8 cellular contexts compared by ENCODE assay signal in the genomic region with DNA sequence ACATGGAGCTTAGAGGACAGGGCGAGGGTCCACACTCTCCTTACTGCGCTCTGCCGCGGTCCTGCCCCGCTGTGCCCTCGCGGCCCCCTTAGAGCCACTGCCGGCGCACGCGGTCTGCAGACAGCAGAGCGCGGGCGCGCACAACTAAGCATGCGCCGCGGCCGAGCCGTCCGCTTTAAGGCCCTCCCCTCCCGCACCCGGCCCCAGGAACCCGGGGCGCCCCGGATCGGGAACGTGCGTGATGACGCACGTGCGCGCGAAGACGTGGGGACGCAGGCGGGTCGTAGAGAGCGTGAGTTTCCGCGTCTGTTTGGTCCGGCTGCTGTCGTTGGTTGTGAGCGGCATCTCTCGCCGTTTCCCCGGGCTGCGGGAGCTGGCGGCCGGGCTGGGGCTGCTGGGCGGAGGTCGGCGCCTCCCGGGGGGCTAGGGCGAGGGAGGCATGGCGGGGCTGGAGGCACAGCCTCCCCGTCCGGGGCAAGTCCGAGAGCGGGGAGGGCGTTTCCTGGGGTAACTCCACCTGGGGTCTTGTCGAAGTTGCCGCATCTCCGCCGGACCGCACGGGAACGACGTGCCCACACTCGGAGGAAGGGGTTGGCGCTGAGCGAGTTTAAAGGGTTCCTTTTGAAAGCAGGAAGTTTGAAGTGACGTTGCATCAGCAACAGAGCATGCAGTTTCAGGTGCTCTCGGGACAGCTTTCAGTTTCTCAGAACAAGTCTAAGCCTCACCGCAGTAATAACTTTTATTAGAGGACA. TPM values are rescaled to one million over a fixed set of nuclear protein-coding genes. Genes with fewer than 3 reads are reported as not detected.
A peak's percentile ranks its signal among the peaks of the same experiment; 100 is the strongest.
DNase-seq lines count a peak whose midpoint lies in the region; ATAC-seq and TF ChIP-seq lines count a peak whose summit lies in the region.

A gene with protein sequence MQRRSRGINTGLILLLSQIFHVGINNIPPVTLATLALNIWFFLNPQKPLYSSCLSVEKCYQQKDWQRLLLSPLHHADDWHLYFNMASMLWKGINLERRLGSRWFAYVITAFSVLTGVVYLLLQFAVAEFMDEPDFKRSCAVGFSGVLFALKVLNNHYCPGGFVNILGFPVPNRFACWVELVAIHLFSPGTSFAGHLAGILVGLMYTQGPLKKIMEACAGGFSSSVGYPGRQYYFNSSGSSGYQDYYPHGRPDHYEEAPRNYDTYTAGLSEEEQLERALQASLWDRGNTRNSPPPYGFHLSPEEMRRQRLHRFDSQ (plus strand): TSS at position 259 of the 752 bp plus-strand sequence. CDS start 28,640 bp downstream, outside the sequence.

- H3K4me2 ChIP-seq in BLaER1 treated with 17β-estradiol and CSF1 and Interleukin-3, amounts not matched to agents 10 nM and 100 nM, result peak within 1 kb of the TSS; percentile 76 to 96 (median 91)

- H3K36me3 ChIP-seq in BLaER1 treated with 17β-estradiol and CSF1 and Interleukin-3, amounts not matched to agents 10 nM and 100 nM, result peaks cover 0 to 15% (median 4%) of the 10 kb centered on the region in 11 experiments; a peak in 4 of 22 replicates
- H3K36me3 ChIP-seq in liver (ENCODE audit: control insufficient read depth in 4 of 4, insufficient read depth in 3 of 4, low read depth in 1 of 4, low read length in 3 of 4), result peaks cover 0 to 3% (median 0%) of the 10 kb centered on the region in 4 donors

- TF ChIP-seq RAD21 in liver (IDR thresholded peaks at IDR 0.05), result peak in 1 of 2 donors; percentile 1

- no peaks in the 10 kb centered on the region for H3K27me3 ChIP-seq in BLaER1 treated with 17β-estradiol and CSF1 and Interleukin-3, amounts not matched to agents 10 nM and 100 nM
- H3K27me3 ChIP-seq in liver (ENCODE audit: control insufficient read depth in 4 of 4, insufficient read depth in 4 of 4, low read length in 3 of 4), result no peaks in the 10 kb centered on the region

- peak within 1 kb of the TSS; percentile 91 to 96 (median 93) for H3K27ac ChIP-seq in BLaER1 treated with 17β-estradiol and CSF1 and Interleukin-3, amounts not matched to agents 10 nM and 100 nM
- H3K27ac ChIP-seq in liver (ENCODE audit: low read depth in 1 of 2, low read length in 2 of 2), result peak within 1 kb of the TSS; percentile 99 to 100

- peak within 1 kb of the TSS; percentile 62 to 84 (median 72) for H3K4me3 ChIP-seq in BLaER1 treated with 17β-estradiol and CSF1 and Interleukin-3, amounts not matched to agents 10 nM and 100 nM
- peak within 1 kb of the TSS; percentile 76 to 87 (median 77) for H3K4me3 ChIP-seq in liver (ENCODE audit: low read depth in 1 of 3, low read length in 3 of 3)

- peak; percentile 87 for ATAC-seq in GM19328 (IDR thresholded peaks at IDR 0.05; ENCODE audit: unreplicated experiment)
- peak; percentile 81 for ATAC-seq in HG03520 (IDR thresholded peaks at IDR 0.05; ENCODE audit: unreplicated experiment)

- no peak for TF ChIP-seq CTCF in liver (IDR thresholded peaks at IDR 0.05; ENCODE audit: low read depth, low read length, missing input control)

- no peaks in the 10 kb centered on the region for H4K20me1 ChIP-seq in BLaER1 treated with 17β-estradiol and CSF1 and Interleukin-3, amounts not matched to agents 10 nM and 100 nM

- H3K9me3 ChIP-seq in BLaER1 treated with 17β-estradiol and CSF1 and Interleukin-3, amounts not matched to agents 10 nM and 100 nM (replicated peaks in 1 of 11), result peaks cover 0 to 12% (median 7%) of the 10 kb centered on the region in 11 experiments; a peak in 13 of 22 replicates
- H3K9me3 ChIP-seq in liver (ENCODE audit: control insufficient read depth in 4 of 4, low read length in 3 of 4), result no peaks in the 10 kb centered on the region

- under 1% methylated on average over 75 of the region's 75 CpGs for WGBS in liver

- H3K9ac ChIP-seq in BLaER1 treated with 17β-estradiol and CSF1 and Interleukin-3, amounts not matched to agents 10 nM and 100 nM, result peak within 1 kb of the TSS; percentile 83 to 94 (median 90)
- peak within 1 kb of the TSS; percentile 94 to 98 for H3K9ac ChIP-seq in liver (ENCODE audit: low read depth in 1 of 2, low read length in 2 of 2)

- H3K4me1 ChIP-seq in BLaER1 treated with 17β-estradiol and CSF1 and Interleukin-3, amounts not matched to agents 10 nM and 100 nM, result peaks cover 23 to 35% (median 28%) of the 10 kb centered on the region in 10 experiments
- peaks cover 4 to 18% (median 9%) of the 10 kb centered on the region in 4 donors for H3K4me1 ChIP-seq in liver (ENCODE audit: control insufficient read depth in 4 of 4, insufficient read depth in 4 of 4, low read length in 3 of 4)

- DNase-seq in NCI-H748 treated with DMSO at 0.1 percent for 48 hours (lab: John Stamatoyannopoulos, UW) (peak; percentile 78), dermis microvascular lymphatic vessel endothelial cell (ENCODE audit: low read depth in 2 of 2) (peak; percentile 76 to 95)
- peak; percentile 91 to 92 for DNase-seq in activated CD4-positive, alpha-beta T cell treated with anti-CD3 and anti-CD28 coated beads, Interleukin-2, amount 50 U/mL, for 48 hours
- peak; percentile 95 for DNase-seq in stimulated activated CD4-positive, alpha-beta T cell treated with anti-CD3 and anti-CD28 coated beads, Interleukin-4, amount 100 ng/mL, for 24 hours

TF ChIP-seq in liver, 16 proteins besides CTCF, POLR2A, EP300 and RAD21:
- TF ChIP-seq FOXA1 (IDR thresholded peaks at IDR 0.05), result peak; percentile 27
- TF ChIP-seq FOXA2 (IDR thresholded peaks at IDR 0.05), result no peak
- peak in 1 of 2 donors; percentile 44 for TF ChIP-seq RXRA (IDR thresholded peaks at IDR 0.05)
- peak; percentile 20 to 68 for TF ChIP-seq HNF4A (conservative IDR thresholded peaks at IDR 0.05)
- no peak for TF ChIP-seq NR2F2 (IDR thresholded peaks at IDR 0.05)
- TF ChIP-seq SP1 (IDR thresholded peaks at IDR 0.05), result peak; percentile 64
- TF ChIP-seq YY1 (IDR thresholded peaks at IDR 0.05), result no peak
- TF ChIP-seq EGR1 (IDR thresholded peaks at IDR 0.05; ENCODE audit: low read depth in 2 of 2), result peak in 1 of 2 donors; percentile 41
- TF ChIP-seq, protein P1, sequence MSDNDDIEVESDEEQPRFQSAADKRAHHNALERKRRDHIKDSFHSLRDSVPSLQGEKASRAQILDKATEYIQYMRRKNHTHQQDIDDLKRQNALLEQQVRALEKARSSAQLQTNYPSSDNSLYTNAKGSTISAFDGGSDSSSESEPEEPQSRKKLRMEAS (IDR thresholded peaks at IDR 0.05), result peak; percentile 99
- TF ChIP-seq HNF4G (IDR thresholded peaks at IDR 0.05), result no peak
- peak; percentile 70 for TF ChIP-seq REST (IDR thresholded peaks at IDR 0.05)
- peak in 1 of 2 donors; percentile 72 for TF ChIP-seq GABPA (IDR thresholded peaks at IDR 0.05 in 1 of 2, conservative IDR thresholded peaks at IDR 0.05 in 1 of 2)
- TF ChIP-seq TAF1 (conservative IDR thresholded peaks at IDR 0.05), result peak; percentile 53
- TF ChIP-seq ATF3 (IDR thresholded peaks at IDR 0.05), result peak; percentile 91

RNA-seq across cellular contexts. Expression of the gene that starts here (rescaled TPM):
- total RNA-seq in dermis microvascular lymphatic vessel endothelial cell (4.6 and 7.3 TPM in 2 replicates), liver (10 to 100 TPM; 22.6 to 45.8 TPM)
- polyA plus RNA-seq in liver, result 1 to 10 TPM; 8.5 to 9.6 TPM

Comparison
In these comparisons a context has a peak if more than half of its experiments do, and no peak if none do; other contexts are left out.
1. Peak in every context shown above with its lines: DNase-seq, ATAC-seq, H3K4me3 ChIP-seq and H3K27ac ChIP-seq.